Comparison of ENCODE assay signal across 22 cellular contexts in the genomic region with DNA sequence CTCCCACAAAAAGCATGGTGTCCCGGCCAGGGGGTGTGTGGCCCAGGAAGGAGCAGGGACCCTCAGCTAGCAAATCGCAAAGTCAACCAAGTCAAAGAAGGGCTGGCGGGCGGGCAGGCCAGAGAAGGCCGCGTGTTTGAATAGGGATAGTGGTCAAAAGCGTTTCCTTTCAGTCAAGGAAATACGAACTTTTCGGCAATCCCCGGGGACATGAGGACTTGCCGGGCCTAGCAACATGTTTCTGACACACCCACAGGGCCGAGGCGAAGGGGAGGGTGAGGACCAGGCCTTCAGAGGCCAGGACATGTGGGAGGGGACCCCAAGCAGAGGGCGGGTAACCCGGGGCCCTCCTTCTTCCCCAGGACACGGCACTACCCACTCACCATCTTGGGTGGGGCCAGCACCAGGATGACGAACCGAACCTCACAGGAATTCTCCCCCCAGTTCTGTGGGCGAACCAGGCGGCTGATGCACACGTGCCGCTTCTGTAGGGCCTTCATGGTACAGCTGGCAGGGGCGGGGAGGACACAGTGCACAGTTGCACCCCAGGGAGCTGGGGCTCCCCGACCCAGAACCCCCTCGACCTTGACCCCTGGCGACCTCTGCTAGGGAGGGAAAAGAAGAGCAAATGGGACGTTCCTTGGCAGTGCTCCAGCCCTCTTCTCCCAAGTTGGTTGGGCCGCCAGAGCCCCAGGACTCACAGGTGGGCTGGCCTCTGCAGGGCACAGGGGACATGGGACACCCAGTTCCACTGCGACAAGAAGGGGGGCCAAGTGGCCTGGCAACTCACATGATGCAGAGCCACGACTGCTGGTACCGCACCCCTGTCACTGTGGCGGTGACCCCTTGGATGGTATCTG. TPM values are rescaled to one million over a fixed set of nuclear protein-coding genes. Genes with fewer than 3 reads are reported as not detected.
DNase-seq lines count a peak whose midpoint lies in the region; ATAC-seq, FAIRE-seq and TF ChIP-seq lines count a peak whose summit lies in the region.
"Had no signal": no experiment of that assay in that cellular context is flagged by ENCODE, and none has a peak within 500 bp of the region (broad histone marks: within the 10 kb centered on the region; RNA-seq: fewer than 3 reads in every experiment).

No MANE protein-coding gene starts in this region.

- H3K4me1 ChIP-seq in heart left ventricle (peaks cover 0 to 10% (median 7%) of the 10 kb centered on the region in 12 donors), HEK293 (ENCODE audit: control insufficient read depth, insufficient read depth, low read length) (no peaks in the 10 kb centered on the region), K562 (replicated peaks in 1 of 2; ENCODE audit: control insufficient read depth in 2 of 2, insufficient read depth in 2 of 2, low read length in 2 of 2) (peaks cover 0 to 28% of the 10 kb centered on the region in 2 experiments; a peak in 2 of 5 replicates), osteoblast (ENCODE audit: insufficient read depth, low read length) (no peaks in the 10 kb centered on the region), ascending aorta (peaks cover 6% of the 10 kb centered on the region in 2 donors), thyroid gland (peaks cover 9 to 28% of the 10 kb centered on the region in 2 donors)
- H3K4me1 ChIP-seq: Caco-2 had no signal

- no peak overlapping the region for H3K4me2 ChIP-seq in K562 (ENCODE audit: insufficient read depth, low read length)
- H3K4me2 ChIP-seq in osteoblast (ENCODE audit: insufficient read depth, low read length) = no peak overlapping the region
- H3K4me2 ChIP-seq: BLaER1 had no signal

- no peak overlapping the region; a peak in 1 of 4 replicates for H3K9ac ChIP-seq in K562 (ENCODE audit: insufficient read depth in 1 of 2, low read depth in 2 of 2, low read length in 2 of 2)
- H3K9ac ChIP-seq: BLaER1 had no signal

- TF ChIP-seq EP300 in K562 (IDR thresholded peaks at IDR 0.05; ENCODE audit: low read length) = no peak

- H2AFZ ChIP-seq in K562 (ENCODE audit: low read depth, low read length) (no peak overlapping the region), osteoblast (ENCODE audit: low read length) (no peak overlapping the region)

- intact Hi-C loops in Right ventricle myocardium inferior (cut with DNase I) = no loop called here
- intact Hi-C loops in heart left ventricle (cut with DNase I) = no loop called here
- intact Hi-C loops in K562 (cut with micrococcal nuclease) = no loop called here
- intact Hi-C loops in ascending aorta (cut with DNase I) = no loop called here
- intact Hi-C loops in thyroid gland (cut with DNase I) = no loop called here

- in situ Hi-C loops in K562 (cut with MboI) = no loop called here

- no peak for TF ChIP-seq RAD21 in K562 (CRISPR knock-in tag; conservative IDR thresholded peaks at IDR 0.05 in 1 of 2, IDR thresholded peaks at IDR 0.05 in 1 of 2)

- POLR2A ChIA-PET in HEK293 (lab: Yijun Ruan, JAX) (no interaction called here), K562 (lab: Yijun Ruan, JAX) (interaction anchor here (0.6 to 1.9 kb wide), 3 partner anchors 10 to 24 kb away, joined by 3 to 5 read pairs (median 3); a partner anchor contains a TSS)

- DNase-seq in Right ventricle myocardium inferior (ENCODE audit: missing footprints) (peak; percentile 59), heart left ventricle (no peak), K562 (ENCODE audit: extremely low read depth in 1 of 4, low spot score in 3 of 4) (no peak), osteoblast (ENCODE audit: insufficient read length, low spot score, missing footprints) (peak; percentile 80), ascending aorta (ENCODE audit: low spot score in 2 of 2) (no peak), thyroid gland (no peak), KG1 (lab: John Stamatoyannopoulos, UW) (no peak)
- DNase-seq: Caco-2; CD4-positive, CD25-positive, alpha-beta regulatory T cell; CD8-positive, alpha-beta T cell; DMS153; DND-41; GOT3 had no signal

- H4K20me1 ChIP-seq in K562 (replicated peaks; ENCODE audit: control insufficient read depth, insufficient read depth, low read length) = no peaks in the 10 kb centered on the region
- no peaks in the 10 kb centered on the region for H4K20me1 ChIP-seq in osteoblast (ENCODE audit: insufficient read depth, low read length)

- no peaks in the 10 kb centered on the region for H3K79me2 ChIP-seq in K562 (ENCODE audit: control insufficient read depth, insufficient read depth, low read length)
- no peaks in the 10 kb centered on the region for H3K79me2 ChIP-seq in osteoblast (ENCODE audit: insufficient read depth, low read length)

- no peak for FAIRE-seq in K562 (lab: Jason Lieb, UNC)
- FAIRE-seq: A204.1, G401.6, GM12892, H54 had no signal

- no peaks in the 10 kb centered on the region for H3K9me1 ChIP-seq in K562 (ENCODE audit: control insufficient read depth, insufficient read depth, low read length)

- no peaks in the 10 kb centered on the region for H3K36me3 ChIP-seq in heart left ventricle
- peaks cover 0 to 3% of the 10 kb centered on the region in 2 experiments; a peak in 1 of 3 replicates for H3K36me3 ChIP-seq in HEK293 (ENCODE audit: control insufficient read depth in 2 of 2, insufficient read depth in 1 of 2, low read length in 2 of 2)
- H3K36me3 ChIP-seq in K562 (ENCODE audit: control insufficient read depth, insufficient read depth, low read length) = no peaks in the 10 kb centered on the region
- H3K36me3 ChIP-seq in osteoblast (ENCODE audit: insufficient read depth, low read length) = no peaks in the 10 kb centered on the region
- no peaks in the 10 kb centered on the region for H3K36me3 ChIP-seq in ascending aorta
- H3K36me3 ChIP-seq in thyroid gland = peaks cover 13 to 24% of the 10 kb centered on the region in 2 donors
- H3K36me3 ChIP-seq: BLaER1 had no signal

- CTCF ChIA-PET in HEK293 (lab: Yijun Ruan, JAX) (interaction anchor here (0.8 to 1.8 kb wide), 4 partner anchors 17 to 180 kb away, joined by 3 to 6 read pairs (median 4); no protein-coding TSS in a partner anchor), K562 (lab: Yijun Ruan, JAX; ENCODE audit: low intra/inter-chr PET ratio) (no interaction called here)

- H3K9me3 ChIP-seq in heart left ventricle (no peaks in the 10 kb centered on the region), HEK293 (ENCODE audit: control insufficient read depth, insufficient read depth, low read depth, low read length) (no peaks in the 10 kb centered on the region), K562 (replicated peaks; ENCODE audit: control insufficient read depth, insufficient read depth, low read depth, low read length) (no peaks in the 10 kb centered on the region), osteoblast (ENCODE audit: low read depth, low read length) (no peaks in the 10 kb centered on the region), ascending aorta (no peaks in the 10 kb centered on the region), thyroid gland (no peaks in the 10 kb centered on the region)
- H3K9me3 ChIP-seq: BLaER1, Caco-2, HAP-1 had no signal

- 83 to 92% (median 87%) methylated on average over 22 to 32 of the region's 32 CpGs for WGBS in heart left ventricle, 4 donors
- WGBS in K562 (ENCODE audit: insufficient coverage, low coverage, missing lambda C conversion rate) = 53% methylated on average over 6 of the region's 32 CpGs
- WGBS in thyroid gland, 2 donors = 83 to 90% methylated on average over 20 to 26 of the region's 32 CpGs

- no TSS peak for BruUV-seq in K562 (replicated peaks; lab: Mats Ljungman, UMichigan)

- ATAC-seq in Right ventricle myocardium inferior (no peak), heart left ventricle (no peak), K562 (no peak)
- ATAC-seq: CD8-positive, alpha-beta T cell had no signal

- H3K4me3 ChIP-seq in heart left ventricle (no peak overlapping the region), HEK293 (ENCODE audit: low read depth, low read length) (no peak overlapping the region), K562 (no peak overlapping the region), osteoblast (ENCODE audit: insufficient read depth, low read length) (no peak overlapping the region), ascending aorta (no peak overlapping the region), thyroid gland (replicated peaks in 1 of 3) (no peak overlapping the region)
- H3K4me3 ChIP-seq: BLaER1, HAP-1 had no signal

- H3K27me3 ChIP-seq in heart left ventricle (peaks cover 0 to 31% (median 17%) of the 10 kb centered on the region in 9 donors), K562 (ENCODE audit: control insufficient read depth in 2 of 2, insufficient read depth in 2 of 2, low read length in 2 of 2) (peaks cover 0 to 26% of the 10 kb centered on the region in 2 experiments; a peak in 3 of 5 replicates), osteoblast (ENCODE audit: insufficient read depth, low read length) (peaks cover 19% of the 10 kb centered on the region), ascending aorta (peaks cover 7% of the 10 kb centered on the region), thyroid gland (no peaks in the 10 kb centered on the region)

- TF ChIP-seq CTCF in heart left ventricle (IDR thresholded peaks at IDR 0.05) (no peak), HEK293 (tag by site-specific recombination; IDR thresholded peaks at IDR 0.05) (no peak), K562 (IDR thresholded peaks at IDR 0.05 in 2 of 3, conservative IDR thresholded peaks at IDR 0.05 in 1 of 3; ENCODE audit: insufficient read depth in 2 of 3, low read depth in 1 of 3, low read length in 3 of 3) (no peak), osteoblast (IDR thresholded peaks at IDR 0.05; ENCODE audit: extremely low read depth, low read depth, low read length) (no peak), ascending aorta (IDR thresholded peaks at IDR 0.05) (no peak), thyroid gland (IDR thresholded peaks at IDR 0.05) (no peak)

- TF ChIP-seq POLR2A in heart left ventricle (IDR thresholded peaks at IDR 0.05) (no peak), K562 (conservative IDR thresholded peaks at IDR 0.05) (no peak), thyroid gland (IDR thresholded peaks at IDR 0.05) (no peak)

- H3K27ac ChIP-seq in heart left ventricle (no peak overlapping the region), HEK293 (ENCODE audit: extremely low read depth, low read depth, low read length) (no peak overlapping the region), K562 (ENCODE audit: extremely low read depth, low read depth, low read length) (no peak overlapping the region), osteoblast (ENCODE audit: low read depth, low read length) (no peak overlapping the region), ascending aorta (no peak overlapping the region), thyroid gland (no peak overlapping the region)
- H3K27ac ChIP-seq: 22Rv1, BLaER1, C4-2B had no signal

RNA-seq across cellular contexts. Expression of a gene that starts 5.6 kb away (rescaled TPM):
- total RNA-seq in Right ventricle myocardium inferior (0.14 TPM), heart left ventricle (1 to 10 TPM in 1 of 9 donors, under 1 TPM in 7, not detected in 1; 0.11 to 1.0 (median 0.22) TPM), K562 (2014; rRNA removed) (0.18 and 0.86 TPM in 2 replicates), K562 (2014; rRNA removed; fragmentation: Illumina TruSeq; extraction: Trizol) (0.10 and 0.29 TPM in 2 replicates), K562 (2015; rRNA removed; fragmentation: Illumina TruSeq; extraction: Trizol) (0.11 TPM in 2 replicates), K562 (2021) (1.1 and 2.0 TPM in 2 replicates), osteoblast (under 0.01 TPM in 2 replicates), ascending aorta (1.6 TPM), thyroid gland (100 to 1,000 TPM in 2 of 4 donors, 10 to 100 TPM in 2; 26.3 to 133 (median 85.8) TPM)
- polyA plus RNA-seq in heart left ventricle (under 1 TPM; 0.08 to 0.23 TPM), K562 (2011; rRNA removed) (0.20 and 0.95 TPM in 2 replicates), K562 (2014; fragmentation: Illumina TruSeq; extraction: Trizol) (0.47 and 0.49 TPM in 2 replicates), K562 (2014; fragmentation: Nextera tagmentation; extraction: Ambion mirVana) (under 1 TPM; 0.10 to 0.11 TPM), K562 (2014; rRNA removed) (0.68 and 1.6 TPM in 2 replicates)
- 1.5 and 3.5 TPM in 2 replicates for total RNA-seq in K562 (2011; cell fraction: chromatin; rRNA removed; ENCODE audit: low replicate concordance)
- total RNA-seq in K562 (2011; cell fraction: nucleolus; rRNA removed) = 1.7 and 1.8 TPM in 2 replicates
- 1.5 and 2.0 TPM in 2 replicates for total RNA-seq in K562 (2011; cell fraction: nucleoplasm; rRNA removed)
- 0.53 and 0.66 TPM in 2 replicates for polyA plus RNA-seq in K562 (2011; cell fraction: cytosol; rRNA removed)
- polyA plus RNA-seq in K562 (2011; cell fraction: nucleus; rRNA removed) = 5.8 and 11.2 TPM in 2 replicates
- 0.57 and 0.78 TPM in 2 replicates for polyA plus RNA-seq in K562 (2012)
- polyA minus RNA-seq in K562 (2011; rRNA and poly(A)+ RNA removed) = 0.24 and 0.25 TPM in 2 replicates
- polyA minus RNA-seq in K562 (2011; cell fraction: cytosol; rRNA and poly(A)+ RNA removed) = 0.38 and 1.0 TPM in 2 replicates
- polyA minus RNA-seq in K562 (2011; cell fraction: nucleus; rRNA and poly(A)+ RNA removed) = 1.3 and 1.7 TPM in 2 replicates

RNA-seq across cellular contexts. Expression of a gene that starts 24.1 kb away (rescaled TPM):
- total RNA-seq in Right ventricle myocardium inferior (21.4 TPM), heart left ventricle (10 to 100 TPM; 15.3 to 37.8 (median 20.6) TPM), K562 (2014; rRNA removed) (57.9 and 69.1 TPM in 2 replicates), K562 (2014; rRNA removed; fragmentation: Illumina TruSeq; extraction: Trizol) (25.6 and 29.1 TPM in 2 replicates), K562 (2015; rRNA removed; fragmentation: Illumina TruSeq; extraction: Trizol) (37.9 and 38.4 TPM in 2 replicates), K562 (2021) (59.8 and 70.1 TPM in 2 replicates), osteoblast (29.8 and 34.0 TPM in 2 replicates), ascending aorta (111 TPM), thyroid gland (10 to 100 TPM; 58.3 to 81.3 (median 68.2) TPM)
- polyA plus RNA-seq in heart left ventricle (10 to 100 TPM; 28.6 to 48.3 TPM), K562 (2011; rRNA removed) (31.9 and 48.1 TPM in 2 replicates), K562 (2014; fragmentation: Illumina TruSeq; extraction: Trizol) (36.7 and 46.9 TPM in 2 replicates), K562 (2014; fragmentation: Nextera tagmentation; extraction: Ambion mirVana) (10 to 100 TPM in 1 of 2 experiments, 1 to 10 TPM in 1; 5.0 to 20.1 TPM), K562 (2014; rRNA removed) (79.7 and 81.3 TPM in 2 replicates)
- 17.6 and 37.3 TPM in 2 replicates for total RNA-seq in K562 (2011; cell fraction: chromatin; rRNA removed; ENCODE audit: low replicate concordance)
- total RNA-seq in K562 (2011; cell fraction: nucleolus; rRNA removed) = 25.0 and 29.3 TPM in 2 replicates
- total RNA-seq in K562 (2011; cell fraction: nucleoplasm; rRNA removed) = 22.3 and 33.4 TPM in 2 replicates
- polyA plus RNA-seq in K562 (2011; cell fraction: cytosol; rRNA removed) = 50.7 and 79.6 TPM in 2 replicates
- 37.7 and 38.1 TPM in 2 replicates for polyA plus RNA-seq in K562 (2011; cell fraction: nucleus; rRNA removed)
- 40.6 and 45.0 TPM in 2 replicates for polyA plus RNA-seq in K562 (2012)
- polyA minus RNA-seq in K562 (2011; rRNA and poly(A)+ RNA removed) = 9.4 and 11.0 TPM in 2 replicates
- polyA minus RNA-seq in K562 (2011; cell fraction: cytosol; rRNA and poly(A)+ RNA removed) = 12.7 and 13.8 TPM in 2 replicates
- 7.0 and 10.7 TPM in 2 replicates for polyA minus RNA-seq in K562 (2011; cell fraction: nucleus; rRNA and poly(A)+ RNA removed)

RNA-seq across cellular contexts. Expression of a gene that starts 28.9 kb away (rescaled TPM):
- 36.5 TPM for total RNA-seq in Right ventricle myocardium inferior
- 10 to 100 TPM; 26.0 to 55.5 (median 35.5) TPM for total RNA-seq in heart left ventricle
- 10 to 100 TPM; 25.1 to 78.3 TPM for polyA plus RNA-seq in heart left ventricle
- 59.1 and 80.5 TPM in 2 replicates for total RNA-seq in K562 (2011; cell fraction: chromatin; rRNA removed; ENCODE audit: low replicate concordance)
- 65.5 and 65.9 TPM in 2 replicates for total RNA-seq in K562 (2011; cell fraction: nucleolus; rRNA removed)
- 71.2 and 83.1 TPM in 2 replicates for total RNA-seq in K562 (2011; cell fraction: nucleoplasm; rRNA removed)
- 52.3 and 55.9 TPM in 2 replicates for total RNA-seq in K562 (2014; rRNA removed)
- total RNA-seq in K562 (2014; rRNA removed; fragmentation: Illumina TruSeq; extraction: Trizol) = 13.5 and 18.7 TPM in 2 replicates
- total RNA-seq in K562 (2015; rRNA removed; fragmentation: Illumina TruSeq; extraction: Trizol) = 29.8 and 31.3 TPM in 2 replicates
- total RNA-seq in K562 (2021) = 37.1 and 45.1 TPM in 2 replicates
- 29.1 and 67.9 TPM in 2 replicates for polyA plus RNA-seq in K562 (2011; rRNA removed)
- 35.1 and 63.8 TPM in 2 replicates for polyA plus RNA-seq in K562 (2011; cell fraction: cytosol; rRNA removed)
- polyA plus RNA-seq in K562 (2011; cell fraction: nucleus; rRNA removed) = 92.4 and 212 TPM in 2 replicates
- 34.4 and 35.1 TPM in 2 replicates for polyA plus RNA-seq in K562 (2012)
- 22.1 and 31.4 TPM in 2 replicates for polyA plus RNA-seq in K562 (2014; fragmentation: Illumina TruSeq; extraction: Trizol)
- 1 to 10 TPM; 2.3 to 3.4 TPM for polyA plus RNA-seq in K562 (2014; fragmentation: Nextera tagmentation; extraction: Ambion mirVana)
- polyA plus RNA-seq in K562 (2014; rRNA removed) = 46.2 and 54.4 TPM in 2 replicates
- polyA minus RNA-seq in K562 (2011; rRNA and poly(A)+ RNA removed) = 19.0 and 25.7 TPM in 2 replicates
- polyA minus RNA-seq in K562 (2011; cell fraction: cytosol; rRNA and poly(A)+ RNA removed) = 16.6 and 19.7 TPM in 2 replicates
- 8.5 and 29.2 TPM in 2 replicates for polyA minus RNA-seq in K562 (2011; cell fraction: nucleus; rRNA and poly(A)+ RNA removed)
- total RNA-seq in osteoblast = 25.9 and 26.8 TPM in 2 replicates
- total RNA-seq in ascending aorta = 18.0 TPM
- total RNA-seq in thyroid gland = 100 to 1,000 TPM in 3 of 4 donors, 10 to 100 TPM in 1; 95.5 to 136 (median 126) TPM

Comparison
In these comparisons a context has a peak if more than half of its experiments do, and no peak if none do; other contexts are left out.
1. DNase-seq: peak in Right ventricle myocardium inferior (single experiment) and osteoblast (single experiment); none in heart left ventricle (0 of 5), K562 (0 of 4), ascending aorta (0 of 2), thyroid gland (0 of 2) and KG1 (single experiment).
2. RNA of a gene that starts 5.6 kb away (total RNA-seq): 26.3 to 133 TPM in thyroid gland; 1.6 TPM in ascending aorta (single experiment), 0.10 to 3.5 TPM in K562, 0.11 to 1.0 TPM in heart left ventricle, 0.14 TPM in Right ventricle myocardium inferior (single experiment) and under 0.01 TPM in osteoblast; every median in the first group is over 4 times any median in the second.